Comparison of ENCODE assay signal across 17 cellular contexts in the genomic region with DNA sequence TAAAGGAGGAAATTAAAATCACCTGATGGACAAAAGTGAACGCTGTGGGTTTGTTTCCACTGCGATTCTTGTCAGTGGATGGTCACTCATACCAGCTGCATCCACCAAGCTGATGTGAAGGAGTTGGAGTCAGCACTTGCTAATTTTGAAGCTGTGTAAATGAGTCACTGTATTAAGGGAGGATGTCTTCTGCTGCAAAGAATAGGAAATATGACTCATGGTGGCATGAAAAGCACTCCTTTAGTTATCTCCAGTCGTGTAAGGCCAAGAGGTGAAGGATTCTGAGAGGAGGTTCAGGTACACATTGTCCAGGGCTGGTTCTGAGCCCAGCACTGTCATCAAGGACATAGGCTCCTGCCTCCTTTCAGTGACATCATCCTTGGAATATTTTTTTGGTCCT.
DNase-seq lines count a peak whose midpoint lies in the region; ATAC-seq and FAIRE-seq lines count a peak whose summit lies in the region.
"Had no signal": no experiment of that assay in that cellular context is flagged by ENCODE, and none has a peak within 500 bp of the region (broad histone marks: within the 10 kb centered on the region; RNA-seq: fewer than 3 reads in every experiment).

No MANE protein-coding gene starts in this region.

- ATAC-seq in activated T-helper 17 cell treated with anti-CD3 and anti-CD28 coated beads, Interleukin-2, amount 50 U/mL, for 72 hours (replicated peaks): peak; percentile 59
- no peak for ATAC-seq in GM19395 (IDR thresholded peaks at IDR 0.05; ENCODE audit: unreplicated experiment)
- ATAC-seq: left ventricle myocardium superior had no signal

- H3K9me3 Mint-ChIP-seq in activated T-helper 17 cell treated with anti-CD3 and anti-CD28 coated beads, Interleukin-2, amount 50 U/mL, for 72 hours: no peaks in the 10 kb centered on the region
- H3K9me3 Mint-ChIP-seq: CD4-positive, alpha-beta T cell; dendritic cell treated with granulocyte-macrophage colony-stimulating factor and Interleukin-4, amounts not matched to agents 40 ng/mL and 50 ng/mL, for 4 days had no signal

- H3K27me3 Mint-ChIP-seq in activated T-helper 17 cell treated with anti-CD3 and anti-CD28 coated beads, Interleukin-2, amount 50 U/mL, for 72 hours: peaks cover 7% of the 10 kb centered on the region
- H3K27me3 Mint-ChIP-seq: dendritic cell treated with granulocyte-macrophage colony-stimulating factor and Interleukin-4, amounts not matched to agents 40 ng/mL and 50 ng/mL, for 4 days had no signal

- no peaks in the 10 kb centered on the region for H3K36me3 Mint-ChIP-seq in activated T-helper 17 cell treated with anti-CD3 and anti-CD28 coated beads, Interleukin-2, amount 50 U/mL, for 72 hours (ENCODE audit: low read depth)
- H3K36me3 Mint-ChIP-seq: naive B cell had no signal

- FAIRE-seq in HTR-8/SVneo (lab: Jason Lieb, UNC): no peak

- no peaks in the 10 kb centered on the region for H3K9me3 ChIP-seq in effector memory CD4-positive, alpha-beta T cell (ENCODE audit: control insufficient read depth, low read length)
- H3K9me3 ChIP-seq: ascending aorta had no signal

- no peaks in the 10 kb centered on the region for H3K4me1 ChIP-seq in effector memory CD4-positive, alpha-beta T cell (ENCODE audit: control insufficient read depth, insufficient read depth, low read length, poor library complexity, severe bottlenecking)
- H3K4me1 ChIP-seq: ascending aorta had no signal

- H3K27ac Mint-ChIP-seq in activated T-helper 17 cell treated with anti-CD3 and anti-CD28 coated beads, Interleukin-2, amount 50 U/mL, for 72 hours: no peak overlapping the region
- H3K27ac Mint-ChIP-seq: CD4-positive, alpha-beta T cell; dendritic cell treated with granulocyte-macrophage colony-stimulating factor and Interleukin-4, amounts not matched to agents 40 ng/mL and 50 ng/mL, for 4 days; naive B cell had no signal

- H3K36me3 ChIP-seq in effector memory CD4-positive, alpha-beta T cell (ENCODE audit: control insufficient read depth, insufficient read depth, low read length): no peaks in the 10 kb centered on the region
- H3K36me3 ChIP-seq: ascending aorta had no signal

- H3K27ac ChIP-seq in effector memory CD4-positive, alpha-beta T cell (ENCODE audit: insufficient read depth, low read length, poor library complexity, severe bottlenecking): no peak overlapping the region
- H3K27ac ChIP-seq: ascending aorta, HL-60 had no signal

- DNase-seq in Daoy (ENCODE audit: low read depth): peak; percentile 36
- peak; percentile 4 for DNase-seq in HTR-8/SVneo (ENCODE audit: insufficient read length, low spot score)
- DNase-seq in kidney glomerular epithelial cell (lab: John Stamatoyannopoulos, UW): peak; percentile 9
- DNase-seq in activated gamma-delta T cell (lab: John Stamatoyannopoulos, UW): no peak
- DNase-seq in effector memory CD4-positive, alpha-beta T cell: no peak
- no peak for DNase-seq in NCI-H510A treated with DMSO at 0.1 percent for 48 hours (lab: John Stamatoyannopoulos, UW)
- DNase-seq: CD4-positive, alpha-beta T cell; left ventricle myocardium superior; naive B cell; NCI-H2107; posterior cingulate gyrus; SIG-M5 had no signal

- no peaks in the 10 kb centered on the region for H3K4me1 Mint-ChIP-seq in activated T-helper 17 cell treated with anti-CD3 and anti-CD28 coated beads, Interleukin-2, amount 50 U/mL, for 72 hours
- H3K4me1 Mint-ChIP-seq: naive B cell had no signal

- no peaks in the 10 kb centered on the region for H3K27me3 ChIP-seq in effector memory CD4-positive, alpha-beta T cell (replicated peaks; ENCODE audit: control insufficient read depth, insufficient read depth, low read length, poor library complexity, severe bottlenecking)
- H3K27me3 ChIP-seq: ascending aorta had no signal

- H3K4me3 ChIP-seq in effector memory CD4-positive, alpha-beta T cell (ENCODE audit: insufficient read depth, low read depth, low read length, poor library complexity, severe bottlenecking): no peak overlapping the region
- H3K4me3 ChIP-seq: ascending aorta had no signal

- H3K4me3 Mint-ChIP-seq in activated T-helper 17 cell treated with anti-CD3 and anti-CD28 coated beads, Interleukin-2, amount 50 U/mL, for 72 hours: no peak overlapping the region
- H3K4me3 Mint-ChIP-seq: CD4-positive, alpha-beta T cell; dendritic cell treated with granulocyte-macrophage colony-stimulating factor and Interleukin-4, amounts not matched to agents 40 ng/mL and 50 ng/mL, for 4 days; naive B cell had no signal

Comparison
In these comparisons a context has a peak if more than half of its experiments do, and no peak if none do; other contexts are left out.
1. DNase-seq: peak in Daoy (single experiment), HTR-8/SVneo (single experiment) and kidney glomerular epithelial cell (single experiment); none in activated gamma-delta T cell (single experiment), effector memory CD4-positive, alpha-beta T cell (0 of 3) and NCI-H510A treated with DMSO at 0.1 percent for 48 hours (single experiment).